11 cellular contexts compared by ENCODE assay signal in the genomic region with DNA sequence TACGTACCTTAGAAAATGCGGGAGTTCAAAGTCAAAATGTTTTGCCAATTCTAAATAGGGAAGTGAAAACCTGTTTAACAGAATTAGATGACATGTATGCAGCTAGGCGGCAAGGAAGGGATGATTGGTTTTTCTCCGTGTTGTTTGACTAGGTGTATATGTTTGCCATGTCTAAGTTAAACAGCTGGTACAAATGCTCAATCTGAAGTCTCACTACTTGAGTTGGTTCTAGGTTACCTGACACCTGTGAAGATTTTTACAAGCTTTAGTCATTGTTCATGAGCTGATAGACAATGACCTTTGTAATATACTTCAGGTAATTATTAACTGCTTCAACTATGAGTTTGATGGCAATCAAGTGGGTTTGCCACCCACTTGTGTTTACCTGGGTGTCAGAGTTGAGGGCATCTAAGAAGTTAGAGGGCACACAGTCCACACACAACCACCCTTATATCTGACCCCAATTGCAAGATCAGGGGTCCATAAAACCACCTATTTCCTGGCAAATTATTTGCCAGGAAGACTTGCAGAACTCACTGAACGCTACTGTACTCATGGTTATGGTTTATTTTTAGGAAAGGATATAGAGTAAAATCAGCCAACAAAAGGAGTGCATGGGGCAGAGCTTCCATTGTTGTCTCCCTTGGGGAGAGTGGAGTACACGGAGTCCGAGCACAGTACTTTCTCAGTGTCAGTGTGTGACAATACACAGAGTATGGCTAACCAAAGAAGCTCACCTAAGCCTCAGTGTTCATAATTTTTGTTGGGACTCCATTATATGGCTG.
DNase-seq lines count a peak whose midpoint lies in the region; ATAC-seq and TF ChIP-seq lines count a peak whose summit lies in the region.
"Had no signal": no experiment of that assay in that cellular context is flagged by ENCODE, and none has a peak within 500 bp of the region (broad histone marks: within the 10 kb centered on the region; RNA-seq: fewer than 3 reads in every experiment).

No MANE protein-coding gene starts in this region.

- peak; percentile 68 for ATAC-seq in GM18907 (IDR thresholded peaks at IDR 0.05; ENCODE audit: unreplicated experiment)
- peak; percentile 54 for ATAC-seq in HG03066 (IDR thresholded peaks at IDR 0.05; ENCODE audit: low read depth, unreplicated experiment)
- peak; percentile 94 to 98 for ATAC-seq in stimulated activated naive B cell treated with anti-CD40 and anti-IgM and Interleukin-4, amounts not matched to agents 10 μg/mL and 1 μg/mL and 100 μg/mL, for 72 hours (replicated peaks)
- ATAC-seq in GM21390 (IDR thresholded peaks at IDR 0.05; ENCODE audit: unreplicated experiment), result no peak
- no peak for ATAC-seq in GM21619 (IDR thresholded peaks at IDR 0.05; ENCODE audit: unreplicated experiment)

- peaks cover 12% of the 10 kb centered on the region in 2 donors for H3K4me1 Mint-ChIP-seq in stimulated activated naive B cell treated with anti-CD40 and anti-IgM and Interleukin-4, amounts not matched to agents 10 μg/mL and 1 μg/mL and 100 μg/mL, for 72 hours

- peaks cover 3 to 6% of the 10 kb centered on the region in 2 donors for H3K36me3 Mint-ChIP-seq in stimulated activated naive B cell treated with anti-CD40 and anti-IgM and Interleukin-4, amounts not matched to agents 10 μg/mL and 1 μg/mL and 100 μg/mL, for 72 hours

- no peak for TF ChIP-seq CTCF in VCaP (conservative IDR thresholded peaks at IDR 0.05)

- peak overlapping the region; percentile 37 to 49 for H3K4me3 Mint-ChIP-seq in stimulated activated naive B cell treated with anti-CD40 and anti-IgM and Interleukin-4, amounts not matched to agents 10 μg/mL and 1 μg/mL and 100 μg/mL, for 72 hours
- H3K4me3 Mint-ChIP-seq: dendritic cell treated with granulocyte-macrophage colony-stimulating factor and Interleukin-4, amounts not matched to agents 40 ng/mL and 50 ng/mL, for 4 days had no signal

- no peaks in the 10 kb centered on the region for H3K27me3 Mint-ChIP-seq in stimulated activated naive B cell treated with anti-CD40 and anti-IgM and Interleukin-4, amounts not matched to agents 10 μg/mL and 1 μg/mL and 100 μg/mL, for 72 hours
- H3K27me3 Mint-ChIP-seq: dendritic cell treated with granulocyte-macrophage colony-stimulating factor and Interleukin-4, amounts not matched to agents 40 ng/mL and 50 ng/mL, for 4 days had no signal

- H3K27ac ChIP-seq in VCaP, result peak overlapping the region; percentile 60

- peak; percentile 4 for DNase-seq in stimulated activated naive B cell treated with anti-CD40 and anti-IgM and Interleukin-4, amounts not matched to agents 10 μg/mL and 1 μg/mL and 100 μg/mL, for 72 hours
- DNase-seq in UCSD-AML1 (lab: John Stamatoyannopoulos, UW; ENCODE audit: unreplicated experiment), result no peak
- DNase-seq: activated CD4-positive, alpha-beta T cell treated with anti-CD3 and anti-CD28 coated beads for 4 hours; activated naive CD4-positive, alpha-beta T cell treated with anti-CD3 and anti-CD28 coated beads, Interleukin-2, amount 50 U/mL, for 16 hours; NCI-H187 treated with DMSO at 0.1 percent for 48 hours had no signal

- peak overlapping the region; percentile 63 for H3K27ac Mint-ChIP-seq in stimulated activated naive B cell treated with anti-CD40 and anti-IgM and Interleukin-4, amounts not matched to agents 10 μg/mL and 1 μg/mL and 100 μg/mL, for 72 hours
- H3K27ac Mint-ChIP-seq: dendritic cell treated with granulocyte-macrophage colony-stimulating factor and Interleukin-4, amounts not matched to agents 40 ng/mL and 50 ng/mL, for 4 days had no signal

- no peaks in the 10 kb centered on the region for H3K9me3 Mint-ChIP-seq in stimulated activated naive B cell treated with anti-CD40 and anti-IgM and Interleukin-4, amounts not matched to agents 10 μg/mL and 1 μg/mL and 100 μg/mL, for 72 hours
- H3K9me3 Mint-ChIP-seq: dendritic cell treated with granulocyte-macrophage colony-stimulating factor and Interleukin-4, amounts not matched to agents 40 ng/mL and 50 ng/mL, for 4 days had no signal

Comparison
In these comparisons a context has a peak if more than half of its experiments do, and no peak if none do; other contexts are left out.
1. ATAC-seq: peak in GM18907 (single experiment), HG03066 (single experiment) and stimulated activated naive B cell treated with anti-CD40 and anti-IgM and Interleukin-4, amounts not matched to agents 10 μg/mL and 1 μg/mL and 100 μg/mL, for 72 hours (2 of 2); none in GM21390 (single experiment) and GM21619 (single experiment).